Comparison of ENCODE assay signal across 8 cellular contexts in the genomic region with DNA sequence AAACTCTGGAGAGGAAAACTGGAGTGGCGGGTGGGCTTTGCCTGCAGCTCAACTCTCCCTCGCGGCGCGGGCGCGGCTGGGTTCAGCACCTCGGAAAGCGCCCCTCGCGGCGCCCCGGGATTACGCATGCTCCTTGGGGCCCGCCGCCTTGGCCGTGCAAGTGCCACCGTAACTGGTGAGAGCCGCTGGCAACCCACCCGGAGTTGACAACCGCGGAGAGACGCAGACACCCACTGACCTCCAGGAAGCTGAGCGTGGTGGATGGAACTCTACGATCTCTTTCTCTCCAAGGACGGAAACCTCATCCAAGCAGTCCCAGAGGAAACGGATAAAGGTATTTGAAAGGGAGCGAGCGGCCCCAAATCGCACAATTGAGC. TPM values are rescaled to one million over a fixed set of nuclear protein-coding genes. Genes with fewer than 3 reads are reported as not detected.
DNase-seq lines count a peak whose midpoint lies in the region; ATAC-seq and TF ChIP-seq lines count a peak whose summit lies in the region.
"Had no signal": no experiment of that assay in that cellular context is flagged by ENCODE, and none has a peak within 500 bp of the region (broad histone marks: within the 10 kb centered on the region; RNA-seq: fewer than 3 reads in every experiment).

No MANE protein-coding gene starts in this region.

- no peaks in the 10 kb centered on the region for H3K36me3 Mint-ChIP-seq in activated CD8-positive, alpha-beta memory T cell treated with anti-CD3 and anti-CD28 coated beads, Interleukin-2, amount 10 ng/mL, durations not matched to agents 7 days and 5 days
- H3K36me3 Mint-ChIP-seq in nephron (ENCODE audit: low read depth) = no peaks in the 10 kb centered on the region
- H3K36me3 Mint-ChIP-seq: activated naive CD4-positive, alpha-beta T cell treated with anti-CD3 and anti-CD28 coated beads, Interleukin-2, amount 50 U/mL, for 72 hours had no signal

- peak overlapping the region; percentile 42 for H3K4me3 ChIP-seq in LNCaP clone FGC (ENCODE audit: low read depth, low read length)
- peak overlapping the region; percentile 52 for H3K4me3 ChIP-seq in fibroblast of mammary gland (ENCODE audit: control insufficient read depth, low read depth, low read length)
- peak overlapping the region in 1 of 4 donors; percentile 35 for H3K4me3 ChIP-seq in transverse colon

- H3K36me3 ChIP-seq in transverse colon = no peaks in the 10 kb centered on the region

- in situ Hi-C loops in transverse colon (cut with MboI; ENCODE audit: low pct_ligation_motif_present in 1 of 4, low pct_unique_long_range_greater_than_20kb in 1 of 4, low sequenced_read_pairs in 3 of 4) = loop anchor here in 3 of 4 donors (10.0 to 25.0 kb wide), 3 partner anchors 474 to 501 kb away; a partner anchor contains a TSS

- no peak overlapping the region for H3K4me3 Mint-ChIP-seq in activated CD8-positive, alpha-beta memory T cell treated with anti-CD3 and anti-CD28 coated beads, Interleukin-2, amount 10 ng/mL, durations not matched to agents 7 days and 5 days
- peak overlapping the region; percentile 82 to 85 (median 84) for H3K4me3 Mint-ChIP-seq in nephron

- no peak overlapping the region for H3K27ac Mint-ChIP-seq in activated CD8-positive, alpha-beta memory T cell treated with anti-CD3 and anti-CD28 coated beads, Interleukin-2, amount 10 ng/mL, durations not matched to agents 7 days and 5 days
- no peak overlapping the region for H3K27ac Mint-ChIP-seq in nephron
- H3K27ac Mint-ChIP-seq: activated naive CD4-positive, alpha-beta T cell treated with anti-CD3 and anti-CD28 coated beads, Interleukin-2, amount 50 U/mL, for 72 hours had no signal

- 22% methylated on average over 21 of the region's 30 CpGs; no CpG with 5 or more reads in 1 of the 2 donors for WGBS in transverse colon (ENCODE audit: low coverage in 1 of 2), 2 donors

- peaks cover 80% of the 10 kb centered on the region for H3K27me3 Mint-ChIP-seq in activated CD8-positive, alpha-beta memory T cell treated with anti-CD3 and anti-CD28 coated beads, Interleukin-2, amount 10 ng/mL, durations not matched to agents 7 days and 5 days
- H3K27me3 Mint-ChIP-seq in nephron (ENCODE audit: low read depth) = peaks cover 27% of the 10 kb centered on the region

- CTCF ChIA-PET in activated CD8-positive, alpha-beta memory T cell treated with anti-CD3 and anti-CD28 coated beads, Interleukin-2, amount 10 ng/mL, durations not matched to agents 7 days and 5 days (lab: Charles Lee) = interaction anchor here (0.5 to 3.0 kb wide), 8 partner anchors 27 to 1228 kb away, joined by 3 to 25 read pairs (median 6); no protein-coding TSS in a partner anchor

- H3K9me3 ChIP-seq in transverse colon = no peaks in the 10 kb centered on the region

- H3K4me1 ChIP-seq in transverse colon = peaks cover 0 to 12% (median 7%) of the 10 kb centered on the region in 4 donors

- DNase-seq in LNCaP clone FGC (ENCODE audit: low read depth) = peak; percentile 19
- peak; percentile 62 for DNase-seq in activated CD8-positive, alpha-beta memory T cell treated with anti-CD3 and anti-CD28 coated beads, Interleukin-2, amount 10 ng/mL, durations not matched to agents 7 days and 5 days
- DNase-seq in fibroblast of mammary gland (ENCODE audit: low read depth) = peak; percentile 47
- peak; percentile 15 for DNase-seq in transverse colon

- TF ChIP-seq POLR2A in transverse colon (IDR thresholded peaks at IDR 0.05) = no peak

- ATAC-seq in GM18502 (IDR thresholded peaks at IDR 0.05; ENCODE audit: poor library complexity, unreplicated experiment) (peak; percentile 48), HG02571 (IDR thresholded peaks at IDR 0.05; ENCODE audit: unreplicated experiment) (no peak)
- peak; percentile 68 for ATAC-seq in activated CD8-positive, alpha-beta memory T cell treated with anti-CD3 and anti-CD28 coated beads, Interleukin-2, amount 10 ng/mL, durations not matched to agents 7 days and 5 days

- TF ChIP-seq CTCF in LNCaP clone FGC (IDR thresholded peaks at IDR 0.05; ENCODE audit: control insufficient read depth, extremely low read depth, insufficient read depth) (no peak), fibroblast of mammary gland (conservative IDR thresholded peaks at IDR 0.05; ENCODE audit: control insufficient read depth, insufficient read depth, low read depth, low read length) (no peak), nephron (IDR thresholded peaks at IDR 0.05; ENCODE audit: unreplicated experiment in 3 of 3) (no peak), transverse colon (IDR thresholded peaks at IDR 0.05) (peak in 4 of 5 experiments; percentile 20 to 35 (median 26))

- peaks cover 54% of the 10 kb centered on the region for H3K27me3 ChIP-seq in transverse colon

- intact Hi-C loops in transverse colon (cut with DNase I; ENCODE audit: low total_unique reads) = loop anchor here (10.0 kb wide), 1 partner anchor 501 kb away; no protein-coding TSS in a partner anchor

- H3K9me3 Mint-ChIP-seq in activated CD8-positive, alpha-beta memory T cell treated with anti-CD3 and anti-CD28 coated beads, Interleukin-2, amount 10 ng/mL, durations not matched to agents 7 days and 5 days (ENCODE audit: low read depth) = no peaks in the 10 kb centered on the region
- H3K9me3 Mint-ChIP-seq in nephron = no peaks in the 10 kb centered on the region
- H3K9me3 Mint-ChIP-seq: activated naive CD4-positive, alpha-beta T cell treated with anti-CD3 and anti-CD28 coated beads, Interleukin-2, amount 50 U/mL, for 72 hours had no signal

- H3K27ac ChIP-seq in transverse colon = no peak overlapping the region

- H3K4me1 Mint-ChIP-seq in activated CD8-positive, alpha-beta memory T cell treated with anti-CD3 and anti-CD28 coated beads, Interleukin-2, amount 10 ng/mL, durations not matched to agents 7 days and 5 days = peaks cover 3% of the 10 kb centered on the region
- peaks cover 8% of the 10 kb centered on the region for H3K4me1 Mint-ChIP-seq in nephron

- TF ChIP-seq EP300 in transverse colon (IDR thresholded peaks at IDR 0.05; ENCODE audit: low read depth) = no peak

RNA-seq across cellular contexts. Expression of a gene that starts 0.2 kb away (rescaled TPM):
- not detected for total RNA-seq in activated CD8-positive, alpha-beta memory T cell treated with anti-CD3 and anti-CD28 coated beads, Interleukin-2, amount 10 ng/mL, durations not matched to agents 7 days and 5 days
- not detected for total RNA-seq in transverse colon
- total RNA-seq: activated naive CD4-positive, alpha-beta T cell treated with anti-CD3 and anti-CD28 coated beads, Interleukin-2, amount 50 U/mL, for 72 hours had no signal

RNA-seq across cellular contexts. Expression of a gene that starts 44.2 kb away (rescaled TPM):
- total RNA-seq in activated CD8-positive, alpha-beta memory T cell treated with anti-CD3 and anti-CD28 coated beads, Interleukin-2, amount 10 ng/mL, durations not matched to agents 7 days and 5 days = not detected
- total RNA-seq in transverse colon = 1 to 10 TPM in 3 of 4 donors, under 1 TPM in 1; 0.60 to 4.1 (median 1.3) TPM
- total RNA-seq: activated naive CD4-positive, alpha-beta T cell treated with anti-CD3 and anti-CD28 coated beads, Interleukin-2, amount 50 U/mL, for 72 hours had no signal

RNA-seq across cellular contexts. Expression of a gene that starts 48.5 kb away (rescaled TPM):
- total RNA-seq in activated CD8-positive, alpha-beta memory T cell treated with anti-CD3 and anti-CD28 coated beads, Interleukin-2, amount 10 ng/mL, durations not matched to agents 7 days and 5 days = under 1 TPM in 1 of 2 experiments, not detected in 1; 0.21 TPM
- total RNA-seq in transverse colon = 1 to 10 TPM in 1 of 4 donors, under 1 TPM in 1, not detected in 2; 0.95 to 1.6 TPM

Comparison
In these comparisons a context has a peak if more than half of its experiments do, and no peak if none do; other contexts are left out.
1. CTCF ChIP-seq: peak in transverse colon (4 of 5); none in LNCaP clone FGC (single experiment), fibroblast of mammary gland (single experiment) and nephron (0 of 3).
2. Peak in every context shown above with its lines, with median percentiles within 50 percentile points of each other: DNase-seq.